In genomic region chr6:105986998-105987397, GRCh38 we compare ENCODE assay signal across 28 cellular contexts.
DNase-seq lines count a peak whose midpoint lies in the region; ATAC-seq and TF ChIP-seq lines count a peak whose summit lies in the region.
"Had no signal": no experiment of that assay in that cellular context is flagged by ENCODE, and none has a peak within 500 bp of the region (broad histone marks: within the 10 kb centered on the region; RNA-seq: fewer than 3 reads in every experiment).

No MANE protein-coding gene starts in this region.

- H3K4me3 ChIP-seq in fibroblast of mammary gland (ENCODE audit: control insufficient read depth, low read depth, low read length) (no peak overlapping the region), uterus (no peak overlapping the region)
- H3K4me3 ChIP-seq: prostate gland had no signal

- no peaks in the 10 kb centered on the region for H3K36me3 ChIP-seq in uterus
- H3K36me3 ChIP-seq: brain microvascular endothelial cell, gastroesophageal sphincter, prostate gland, vagina had no signal

- H3K27me3 ChIP-seq in uterus (no peaks in the 10 kb centered on the region), foreskin keratinocyte (no peaks in the 10 kb centered on the region)
- H3K27me3 ChIP-seq: testis, vagina had no signal

- peaks cover 22% of the 10 kb centered on the region for H3K27me3 Mint-ChIP-seq in activated CD4-positive, alpha-beta T cell treated with anti-CD3 and anti-CD28 coated beads, Interleukin-2, amount 10 ng/mL, durations not matched to agents 24 days and 14 days

- DNase-seq in activated CD4-positive, alpha-beta T cell treated with anti-CD3 and anti-CD28 coated beads, Interleukin-2, amount 10 ng/mL, durations not matched to agents 24 days and 14 days = no peak
- no peak for DNase-seq in activated CD4-positive, alpha-beta T cell treated with anti-CD3 and anti-CD28 coated beads for 1 hour
- DNase-seq in fibroblast of mammary gland (ENCODE audit: low read depth) = peak; percentile 29
- DNase-seq in uterus = no peak
- no peak for DNase-seq in NCI-H82 treated with DMSO at 0.1 percent for 48 hours (lab: John Stamatoyannopoulos, UW; ENCODE audit: unreplicated experiment)
- DNase-seq in foreskin keratinocyte = no peak
- DNase-seq: activated CD4-positive, alpha-beta T cell treated with anti-CD3 and anti-CD28 coated beads, Interleukin-2, amount 10 ng/mL, durations not matched to agents 7 days and 5 days; activated gamma-delta T cell; activated T-cell treated with anti-CD3 and anti-CD28 coated beads, Interleukin-2, amount 50 U/mL, for 24 hours; brain microvascular endothelial cell; effector memory CD4-positive, alpha-beta T cell; hippocampal formation; immature natural killer cell; Kasumi-1; NCI-H146; NCI-H446 treated with DMSO at 0.1 percent for 48 hours; stimulated activated naive CD4-positive, alpha-beta T cell treated with Interleukin-2 at 50 U/mL for 16 hours; testis had no signal

- no peak for TF ChIP-seq POLR2A in uterus (IDR thresholded peaks at IDR 0.05)

- H3K9me3 ChIP-seq in uterus = no peaks in the 10 kb centered on the region
- H3K9me3 ChIP-seq: gastroesophageal sphincter, prostate gland, testis, vagina had no signal

- H3K9me3 Mint-ChIP-seq in activated CD4-positive, alpha-beta T cell treated with anti-CD3 and anti-CD28 coated beads, Interleukin-2, amount 10 ng/mL, durations not matched to agents 24 days and 14 days = no peaks in the 10 kb centered on the region
- H3K9me3 Mint-ChIP-seq: activated CD4-positive, alpha-beta T cell treated with anti-CD3 and anti-CD28 coated beads, Interleukin-2, amount 10 ng/mL, durations not matched to agents 7 days and 5 days; activated T-cell treated with anti-CD3 and anti-CD28 coated beads, Interleukin-2, amount 50 U/mL, for 24 hours; immature natural killer cell had no signal

- H3K36me3 Mint-ChIP-seq in activated CD4-positive, alpha-beta T cell treated with anti-CD3 and anti-CD28 coated beads, Interleukin-2, amount 10 ng/mL, durations not matched to agents 24 days and 14 days (ENCODE audit: low read depth) = no peaks in the 10 kb centered on the region
- H3K36me3 Mint-ChIP-seq: immature natural killer cell had no signal

- H3K4me1 Mint-ChIP-seq in activated CD4-positive, alpha-beta T cell treated with anti-CD3 and anti-CD28 coated beads, Interleukin-2, amount 10 ng/mL, durations not matched to agents 24 days and 14 days = peaks cover 60% of the 10 kb centered on the region

- peak overlapping the region; percentile 17 for H3K4me3 Mint-ChIP-seq in activated CD4-positive, alpha-beta T cell treated with anti-CD3 and anti-CD28 coated beads, Interleukin-2, amount 10 ng/mL, durations not matched to agents 24 days and 14 days
- H3K4me3 Mint-ChIP-seq: activated CD4-positive, alpha-beta T cell treated with anti-CD3 and anti-CD28 coated beads, Interleukin-2, amount 10 ng/mL, durations not matched to agents 7 days and 5 days; immature natural killer cell had no signal

- H3K27ac ChIP-seq in uterus (peak overlapping the region; percentile 4 to 15), foreskin keratinocyte (no peak overlapping the region)
- H3K27ac ChIP-seq: 22Rv1, brain microvascular endothelial cell, gastroesophageal sphincter, prostate gland, testis, VCaP had no signal

- H3K4me1 ChIP-seq in uterus (no peaks in the 10 kb centered on the region), foreskin keratinocyte (peaks cover 23% of the 10 kb centered on the region)
- H3K4me1 ChIP-seq: prostate gland had no signal

- ATAC-seq in SK-N-SH treated with all-trans-retinoic acid at 6 μM for 48 hours = peak; percentile 30
- no peak for ATAC-seq in GM18502 (IDR thresholded peaks at IDR 0.05; ENCODE audit: poor library complexity, unreplicated experiment)
- ATAC-seq in foreskin keratinocyte = no peak
- ATAC-seq: gastroesophageal sphincter, HCT116, Right ventricle myocardium inferior had no signal

- TF ChIP-seq CTCF in fibroblast of mammary gland (conservative IDR thresholded peaks at IDR 0.05; ENCODE audit: control insufficient read depth, insufficient read depth, low read depth, low read length) (no peak), uterus (IDR thresholded peaks at IDR 0.05) (no peak), foreskin keratinocyte (conservative IDR thresholded peaks at IDR 0.05) (no peak)

- no peak overlapping the region for H3K27ac Mint-ChIP-seq in activated CD4-positive, alpha-beta T cell treated with anti-CD3 and anti-CD28 coated beads, Interleukin-2, amount 10 ng/mL, durations not matched to agents 24 days and 14 days
- H3K27ac Mint-ChIP-seq: activated CD4-positive, alpha-beta T cell treated with anti-CD3 and anti-CD28 coated beads, Interleukin-2, amount 10 ng/mL, durations not matched to agents 7 days and 5 days; activated T-cell treated with anti-CD3 and anti-CD28 coated beads, Interleukin-2, amount 50 U/mL, for 24 hours; B cell; immature natural killer cell had no signal

- intact Hi-C loops in activated CD4-positive, alpha-beta T cell treated with anti-CD3 and anti-CD28 coated beads, Interleukin-2, amount 10 ng/mL, durations not matched to agents 24 days and 14 days (cut with micrococcal nuclease) = no loop called here
- intact Hi-C loops in uterus (cut with DNase I; ENCODE audit: low total_unique reads) = no loop called here

TF ChIP-seq in SK-N-SH treated with all-trans-retinoic acid at 6 μM for 48 hours, 23 proteins besides CTCF, POLR2A, EP300 and RAD21:
- TF ChIP-seq CSDC2 (CRISPR knock-in tag; IDR thresholded peaks at IDR 0.05) = no peak
- TF ChIP-seq ZNF70 (CRISPR knock-in tag; IDR thresholded peaks at IDR 0.05) = no peak
- TF ChIP-seq, protein P1, sequence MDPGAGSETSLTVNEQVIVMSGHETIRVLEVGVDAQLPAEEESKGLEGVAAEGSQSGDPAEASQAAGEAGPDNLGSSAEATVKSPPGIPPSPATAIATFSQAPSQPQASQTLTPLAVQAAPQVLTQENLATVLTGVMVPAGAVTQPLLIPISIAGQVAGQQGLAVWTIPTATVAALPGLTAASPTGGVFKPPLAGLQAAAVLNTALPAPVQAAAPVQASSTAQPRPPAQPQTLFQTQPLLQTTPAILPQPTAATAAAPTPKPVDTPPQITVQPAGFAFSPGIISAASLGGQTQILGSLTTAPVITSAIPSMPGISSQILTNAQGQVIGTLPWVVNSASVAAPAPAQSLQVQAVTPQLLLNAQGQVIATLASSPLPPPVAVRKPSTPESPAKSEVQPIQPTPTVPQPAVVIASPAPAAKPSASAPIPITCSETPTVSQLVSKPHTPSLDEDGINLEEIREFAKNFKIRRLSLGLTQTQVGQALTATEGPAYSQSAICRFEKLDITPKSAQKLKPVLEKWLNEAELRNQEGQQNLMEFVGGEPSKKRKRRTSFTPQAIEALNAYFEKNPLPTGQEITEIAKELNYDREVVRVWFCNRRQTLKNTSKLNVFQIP (CRISPR knock-in tag; IDR thresholded peaks at IDR 0.05; ENCODE audit: borderline replicate concordance, low read depth) = no peak
- TF ChIP-seq ARNTL (CRISPR knock-in tag; IDR thresholded peaks at IDR 0.05; ENCODE audit: borderline replicate concordance, low read depth) = no peak
- TF ChIP-seq TCF4 (CRISPR knock-in tag; IDR thresholded peaks at IDR 0.05; ENCODE audit: borderline replicate concordance) = no peak
- TF ChIP-seq ESRRG (CRISPR knock-in tag; IDR thresholded peaks at IDR 0.05) = no peak
- TF ChIP-seq ISL1 (CRISPR knock-in tag; IDR thresholded peaks at IDR 0.05) = no peak
- TF ChIP-seq ZNF8 (CRISPR knock-in tag; IDR thresholded peaks at IDR 0.05) = no peak
- no peak for TF ChIP-seq TOX (CRISPR knock-in tag; IDR thresholded peaks at IDR 0.05; ENCODE audit: borderline replicate concordance)
